Comparison of ENCODE assay signal across 21 cellular contexts in genomic region chr15:99506399-99506798, GRCh38. TPM values are rescaled to one million over a fixed set of nuclear protein-coding genes. Genes with fewer than 3 reads are reported as not detected.
DNase-seq lines count a peak whose midpoint lies in the region; ATAC-seq, FAIRE-seq and TF ChIP-seq lines count a peak whose summit lies in the region.
"Had no signal": no experiment of that assay in that cellular context is flagged by ENCODE, and none has a peak within 500 bp of the region (broad histone marks: within the 10 kb centered on the region; RNA-seq: fewer than 3 reads in every experiment).

No MANE protein-coding gene starts in this region.

- FAIRE-seq in H54 (lab: Jason Lieb, UNC) = no peak

- no peak overlapping the region for H3K4me3 ChIP-seq in left ventricle myocardium inferior
- no peak overlapping the region for H3K4me3 ChIP-seq in esophagus muscularis mucosa
- H3K4me3 ChIP-seq in rectal smooth muscle tissue (ENCODE audit: low read length) = no peak overlapping the region
- H3K4me3 ChIP-seq in BE2C (ENCODE audit: low read depth, low read length) = no peak overlapping the region
- no peak overlapping the region for H3K4me3 ChIP-seq in esophagus squamous epithelium
- H3K4me3 ChIP-seq: HAP-1 had no signal

- H3K4me1 ChIP-seq in left ventricle myocardium inferior (peaks cover 70% of the 10 kb centered on the region), esophagus muscularis mucosa (peaks cover 41 to 70% (median 62%) of the 10 kb centered on the region in 4 donors), rectal smooth muscle tissue (ENCODE audit: control insufficient read depth, insufficient read depth, low read length) (peaks cover 6% of the 10 kb centered on the region), BE2C (peaks cover 11% of the 10 kb centered on the region), esophagus squamous epithelium (peaks cover 10 to 43% (median 20%) of the 10 kb centered on the region in 3 donors)
- H3K4me1 ChIP-seq: HAP-1 had no signal

- no peak for TF ChIP-seq POLR2A in esophagus muscularis mucosa (IDR thresholded peaks at IDR 0.05; ENCODE audit: low read depth)
- no peak for TF ChIP-seq POLR2A in H54 (IDR thresholded peaks at IDR 0.05; ENCODE audit: low read depth, low read length)
- no peak for TF ChIP-seq POLR2A in esophagus squamous epithelium (IDR thresholded peaks at IDR 0.05)

- no peak for DNase-seq in left ventricle myocardium inferior
- no peak for DNase-seq in left ventricle myocardium superior
- no peak for DNase-seq in esophagus muscularis mucosa (ENCODE audit: extremely low spot score)
- no peak for DNase-seq in H54 (ENCODE audit: insufficient read length, low spot score)
- no peak for DNase-seq in BE2C
- DNase-seq in esophagus squamous epithelium (lab: John Stamatoyannopoulos, UW) = no peak
- no peak for DNase-seq in COLO668 (lab: John Stamatoyannopoulos, UW; ENCODE audit: unreplicated experiment)
- DNase-seq: 8988T, DMS 273 treated with DMSO at 0.1 percent for 48 hours, GF-D8, NCI-H1048, NCI-H1436 treated with DMSO at 0.1 percent for 48 hours, NCI-H2029 treated with DMSO at 0.1 percent for 48 hours, NCI-H446 treated with DMSO at 0.1 percent for 48 hours, NCI-H748 treated with DMSO at 0.1 percent for 48 hours, RPMI8226, SIG-M5 had no signal

- no peak for ATAC-seq in left ventricle myocardium superior

- no peak for TF ChIP-seq EP300 in esophagus muscularis mucosa (IDR thresholded peaks at IDR 0.05)

- 92% methylated on average over 3 of the region's 3 CpGs for WGBS in esophagus muscularis mucosa
- WGBS in esophagus squamous epithelium, 2 donors = 84 to 93% methylated on average over 3 of the region's 3 CpGs

- H3K9ac ChIP-seq in rectal smooth muscle tissue (ENCODE audit: low read length) = no peak overlapping the region
- H3K9ac ChIP-seq: KMS-11 had no signal

- peak overlapping the region; percentile 90 for H3K27ac ChIP-seq in left ventricle myocardium inferior (replicated peaks)
- H3K27ac ChIP-seq in esophagus muscularis mucosa (replicated peaks in 1 of 4) = peak overlapping the region; percentile 76 to 87 (median 82)
- peak overlapping the region; percentile 17 for H3K27ac ChIP-seq in rectal smooth muscle tissue (ENCODE audit: low read depth, low read length)
- peak overlapping the region in 1 of 4 donors; percentile 75 for H3K27ac ChIP-seq in esophagus squamous epithelium
- H3K27ac ChIP-seq: C4-2B, KMS-11 had no signal

- H3K27me3 ChIP-seq in left ventricle myocardium inferior (ENCODE audit: low read depth) (no peaks in the 10 kb centered on the region), esophagus muscularis mucosa (no peaks in the 10 kb centered on the region), rectal smooth muscle tissue (ENCODE audit: control insufficient read depth, insufficient read depth, low read length) (no peaks in the 10 kb centered on the region), BE2C (no peaks in the 10 kb centered on the region), esophagus squamous epithelium (no peaks in the 10 kb centered on the region)

- no peaks in the 10 kb centered on the region for H3K36me3 ChIP-seq in left ventricle myocardium inferior
- no peaks in the 10 kb centered on the region for H3K36me3 ChIP-seq in esophagus muscularis mucosa
- no peaks in the 10 kb centered on the region for H3K36me3 ChIP-seq in rectal smooth muscle tissue (ENCODE audit: control insufficient read depth, insufficient read depth, low read length)
- H3K36me3 ChIP-seq in BE2C = no peaks in the 10 kb centered on the region
- H3K36me3 ChIP-seq in esophagus squamous epithelium = no peaks in the 10 kb centered on the region
- H3K36me3 ChIP-seq: HAP-1 had no signal

- intact Hi-C loops in left ventricle myocardium inferior (cut with micrococcal nuclease) = no loop called here
- intact Hi-C loops in left ventricle myocardium superior (cut with micrococcal nuclease) = no loop called here
- intact Hi-C loops in esophagus muscularis mucosa (cut with DNase I) = loop anchor here (5.0 kb wide), 1 partner anchor 61 kb away; the partner anchor contains the start of gene MEF2A
- intact Hi-C loops in esophagus squamous epithelium (cut with DNase I) = no loop called here

- H3K9me3 ChIP-seq in left ventricle myocardium inferior (replicated peaks) = no peaks in the 10 kb centered on the region
- no peaks in the 10 kb centered on the region for H3K9me3 ChIP-seq in esophagus muscularis mucosa
- no peaks in the 10 kb centered on the region for H3K9me3 ChIP-seq in BE2C
- H3K9me3 ChIP-seq in esophagus squamous epithelium = no peaks in the 10 kb centered on the region
- H3K9me3 ChIP-seq: HAP-1 had no signal

- TF ChIP-seq CTCF in left ventricle myocardium inferior (IDR thresholded peaks at IDR 0.05; ENCODE audit: borderline replicate concordance) (no peak), esophagus muscularis mucosa (IDR thresholded peaks at IDR 0.05) (no peak), BE2C (IDR thresholded peaks at IDR 0.05; ENCODE audit: low read depth, low read length) (no peak), esophagus squamous epithelium (IDR thresholded peaks at IDR 0.05) (no peak)

RNA-seq across cellular contexts. Expression of gene MEF2A, which starts 59.4 kb away (rescaled TPM):
- total RNA-seq in left ventricle myocardium inferior = 152 TPM
- total RNA-seq in left ventricle myocardium superior = 160 TPM
- total RNA-seq in esophagus muscularis mucosa = 10 to 100 TPM; 63.1 to 76.7 (median 73.3) TPM
- 22.5 TPM for polyA plus RNA-seq in BE2C (2012; ENCODE audit: insufficient read depth, insufficient read length, low read depth)
- total RNA-seq in esophagus squamous epithelium = 10 to 100 TPM; 16.9 to 47.5 (median 24.3) TPM
